ENCODE assay signal across 30 cellular contexts in the genomic region with DNA sequence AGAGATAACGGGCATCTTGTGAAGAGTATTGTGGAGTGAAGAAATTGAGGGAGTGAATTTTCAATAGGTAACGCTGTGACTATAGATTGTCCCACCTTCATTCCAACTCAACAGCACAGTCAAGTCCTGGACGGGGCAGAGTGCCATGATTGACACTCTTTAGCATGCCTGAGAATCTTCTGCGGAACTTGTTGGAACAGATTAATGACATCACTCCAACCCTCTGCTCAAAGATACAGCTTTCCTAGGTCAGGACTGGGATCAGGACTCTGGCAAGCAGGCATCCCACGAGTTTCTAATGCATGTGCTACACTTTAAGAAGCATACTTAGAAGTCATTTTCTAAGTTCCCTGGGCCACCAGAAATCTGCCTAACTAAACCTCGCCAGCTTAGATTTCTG.
"Had no signal": no experiment of that assay in that cellular context is flagged by ENCODE, and none has a peak within 500 bp of the region (broad histone marks: within the 10 kb centered on the region; RNA-seq: fewer than 3 reads in every experiment).

No MANE protein-coding gene starts in this region.

- H3K36me3 Mint-ChIP-seq: activated naive CD4-positive, alpha-beta T cell treated with anti-CD3 and anti-CD28 coated beads, Interleukin-2, amount 10 ng/mL, durations not matched to agents 7 days and 5 days; activated naive CD8-positive, alpha-beta T cell treated with anti-CD3 and anti-CD28 coated beads, Interleukin-2, amount 10 ng/mL, durations not matched to agents 7 days and 5 days had no signal

- FAIRE-seq: astrocyte, endothelial cell of umbilical vein had no signal

- DNase-seq: activated CD4-positive, alpha-beta memory T cell treated with anti-CD3 and anti-CD28 coated beads, Interleukin-2, amount 10 ng/mL, durations not matched to agents 7 days and 5 days; activated CD4-positive, alpha-beta T cell treated with anti-CD3 and anti-CD28 coated beads for 1 hour; activated CD4-positive, alpha-beta T cell treated with anti-CD3 and anti-CD28 coated beads for 4 hours; activated CD4-positive, alpha-beta T cell treated with anti-CD3 and anti-CD28 coated beads, Interleukin-2, amount 10 ng/mL, durations not matched to agents 7 days and 5 days; activated CD4-positive, alpha-beta T cell treated with anti-CD3 and anti-CD28 coated beads, Interleukin-2, amount 50 U/mL, for 4 hours; activated CD8-positive, alpha-beta memory T cell treated with anti-CD3 and anti-CD28 coated beads, Interleukin-2, amount 50 U/mL, for 48 hours; activated gamma-delta T cell; activated naive CD4-positive, alpha-beta T cell; activated naive CD4-positive, alpha-beta T cell treated with anti-CD3 and anti-CD28 coated beads, Interleukin-2, amount 10 ng/mL, durations not matched to agents 7 days and 5 days; activated naive CD8-positive, alpha-beta T cell treated with anti-CD3 and anti-CD28 coated beads, Interleukin-2, amount 10 ng/mL, durations not matched to agents 7 days and 5 days; activated T-cell treated with anti-CD3 and anti-CD28 coated beads for 4 hours; activated T-cell treated with anti-CD3 and anti-CD28 coated beads, Interleukin-2, amount 50 U/mL, for 24 hours; activated T-cell treated with anti-CD3 and anti-CD28 coated beads, Interleukin-2, amount 50 U/mL, for 72 hours; brain microvascular endothelial cell; caudate nucleus; cerebellar nuclear complex; colonic mucosa; effector CD8-positive, alpha-beta T cell; foreskin fibroblast; gastrocnemius medialis; glutamatergic neuron; heart left ventricle; T-helper 1 cell; T-helper 17 cell; T1000 had no signal

- H3K4me3 ChIP-seq: colonic mucosa, gastrocnemius medialis, heart left ventricle had no signal

- H3K4me3 Mint-ChIP-seq: activated CD4-positive, alpha-beta memory T cell treated with anti-CD3 and anti-CD28 coated beads, Interleukin-2, amount 10 ng/mL, durations not matched to agents 7 days and 5 days; activated CD4-positive, alpha-beta T cell treated with anti-CD3 and anti-CD28 coated beads, Interleukin-2, amount 10 ng/mL, durations not matched to agents 7 days and 5 days; activated naive CD4-positive, alpha-beta T cell treated with anti-CD3 and anti-CD28 coated beads, Interleukin-2, amount 10 ng/mL, durations not matched to agents 7 days and 5 days; activated naive CD8-positive, alpha-beta T cell treated with anti-CD3 and anti-CD28 coated beads, Interleukin-2, amount 10 ng/mL, durations not matched to agents 7 days and 5 days; activated T-cell treated with anti-CD3 and anti-CD28 coated beads, Interleukin-2, amount 50 U/mL, for 24 hours; activated T-cell treated with anti-CD3 and anti-CD28 coated beads, Interleukin-2, amount 50 U/mL, for 72 hours; T-helper 17 cell; T-helper 2 cell treated with Interferon-gamma antibody and Interleukin-4, amounts not matched to agents 5 μg/mL and 100 μg/mL, for 36 hours had no signal

- ATAC-seq: activated naive CD4-positive, alpha-beta T cell treated with anti-CD3 and anti-CD28 coated beads, Interleukin-2, amount 50 U/mL, for 72 hours; activated T-cell treated with anti-CD3 and anti-CD28 coated beads, Interleukin-2, amount 50 U/mL, for 72 hours; esophagus mucosa; gastrocnemius medialis; heart left ventricle; T-helper 17 cell had no signal

- H3K27ac Mint-ChIP-seq: activated CD4-positive, alpha-beta memory T cell treated with anti-CD3 and anti-CD28 coated beads, Interleukin-2, amount 10 ng/mL, durations not matched to agents 7 days and 5 days; activated CD4-positive, alpha-beta T cell treated with anti-CD3 and anti-CD28 coated beads, Interleukin-2, amount 10 ng/mL, durations not matched to agents 7 days and 5 days; activated naive CD4-positive, alpha-beta T cell treated with anti-CD3 and anti-CD28 coated beads, Interleukin-2, amount 10 ng/mL, durations not matched to agents 7 days and 5 days; activated naive CD4-positive, alpha-beta T cell treated with anti-CD3 and anti-CD28 coated beads, Interleukin-2, amount 50 U/mL, for 72 hours; activated naive CD8-positive, alpha-beta T cell treated with anti-CD3 and anti-CD28 coated beads, Interleukin-2, amount 10 ng/mL, durations not matched to agents 7 days and 5 days; activated T-cell treated with anti-CD3 and anti-CD28 coated beads, Interleukin-2, amount 50 U/mL, for 24 hours; activated T-cell treated with anti-CD3 and anti-CD28 coated beads, Interleukin-2, amount 50 U/mL, for 72 hours; T-helper 17 cell; T-helper 2 cell treated with Interferon-gamma antibody and Interleukin-4, amounts not matched to agents 5 μg/mL and 100 μg/mL, for 36 hours had no signal

- H3K9me3 Mint-ChIP-seq: activated CD4-positive, alpha-beta memory T cell treated with anti-CD3 and anti-CD28 coated beads, Interleukin-2, amount 10 ng/mL, durations not matched to agents 7 days and 5 days; activated naive CD4-positive, alpha-beta T cell treated with anti-CD3 and anti-CD28 coated beads, Interleukin-2, amount 10 ng/mL, durations not matched to agents 7 days and 5 days; activated naive CD8-positive, alpha-beta T cell treated with anti-CD3 and anti-CD28 coated beads, Interleukin-2, amount 10 ng/mL, durations not matched to agents 7 days and 5 days; activated T-cell treated with anti-CD3 and anti-CD28 coated beads, Interleukin-2, amount 50 U/mL, for 24 hours; activated T-cell treated with anti-CD3 and anti-CD28 coated beads, Interleukin-2, amount 50 U/mL, for 72 hours; T-helper 2 cell treated with Interferon-gamma antibody and Interleukin-4, amounts not matched to agents 5 μg/mL and 100 μg/mL, for 36 hours had no signal

- H3K4me1 Mint-ChIP-seq: activated naive CD8-positive, alpha-beta T cell treated with anti-CD3 and anti-CD28 coated beads, Interleukin-2, amount 10 ng/mL, durations not matched to agents 7 days and 5 days had no signal

- H3K4me1 ChIP-seq: colonic mucosa, gastrocnemius medialis had no signal

- H3K27ac ChIP-seq: brain microvascular endothelial cell, colonic mucosa, gastrocnemius medialis, heart left ventricle had no signal

- H3K27me3 Mint-ChIP-seq: activated CD4-positive, alpha-beta memory T cell treated with anti-CD3 and anti-CD28 coated beads, Interleukin-2, amount 10 ng/mL, durations not matched to agents 7 days and 5 days; activated CD4-positive, alpha-beta T cell treated with anti-CD3 and anti-CD28 coated beads, Interleukin-2, amount 10 ng/mL, durations not matched to agents 7 days and 5 days; activated naive CD8-positive, alpha-beta T cell treated with anti-CD3 and anti-CD28 coated beads, Interleukin-2, amount 10 ng/mL, durations not matched to agents 7 days and 5 days; activated T-cell treated with anti-CD3 and anti-CD28 coated beads, Interleukin-2, amount 50 U/mL, for 24 hours had no signal

- H3K27me3 ChIP-seq: brain microvascular endothelial cell, colonic mucosa, heart left ventricle had no signal

- H3K9me3 ChIP-seq: colonic mucosa, gastrocnemius medialis, heart left ventricle had no signal

- H3K36me3 ChIP-seq: brain microvascular endothelial cell, colonic mucosa, gastrocnemius medialis, heart left ventricle had no signal
